Comparison of ENCODE assay signal across 2 cellular contexts in genomic region chr11:64004590-64004984, GRCh38.
TF ChIP-seq lines count a peak whose summit lies in the region.

No MANE protein-coding gene starts in this region.

TF ChIP-seq in A549, 52 proteins besides CTCF, POLR2A, EP300 and RAD21:
- TF ChIP-seq FOSL2 (IDR thresholded peaks at IDR 0.05): 0 out of 2 replicates have a peak, but pooled peaks have one; percentile 12
- peak; percentile 88 for TF ChIP-seq FOSL2 (CRISPR knock-in tag; IDR thresholded peaks at IDR 0.05)
- TF ChIP-seq ZFP36 (IDR thresholded peaks at IDR 0.05; ENCODE audit: borderline replicate concordance, partially characterized antibody): peak; percentile 93
- no peak for TF ChIP-seq ZSCAN20 (CRISPR knock-in tag; IDR thresholded peaks at IDR 0.05)
- peak; percentile 43; the same call in 1 of the 2 replicates for TF ChIP-seq FOSB (CRISPR knock-in tag; IDR thresholded peaks at IDR 0.05)
- TF ChIP-seq HDAC2 (IDR thresholded peaks at IDR 0.05): 0 out of 2 replicates have a peak, but pooled peaks have one; percentile 66
- TF ChIP-seq CBX8 (IDR thresholded peaks at IDR 0.05): no peak
- no peak for TF ChIP-seq NR3C1 (IDR thresholded peaks at IDR 0.05)
- peak; percentile 87 for TF ChIP-seq KDM1A (IDR thresholded peaks at IDR 0.05; ENCODE audit: low read depth)

TF ChIP-seq in H1, 55 proteins besides CTCF, POLR2A, EP300 and RAD21:
- TF ChIP-seq SRF (IDR thresholded peaks at IDR 0.05; ENCODE audit: low read depth, low read length) (no peak), HDAC2 (IDR thresholded peaks at IDR 0.05; ENCODE audit: borderline replicate concordance in 1 of 2, low read depth in 2 of 2, low read length in 2 of 2) (0 out of 4 replicates have a peak, but pooled peaks of 1 of the 2 experiments have one; percentile 41), KDM1A (IDR thresholded peaks at IDR 0.05; ENCODE audit: borderline replicate concordance, low read length) (peak; percentile 80; the same call in 1 of the 2 replicates)
